In genomic region chr12:52037248-52037861, GRCh38 we compare ENCODE assay signal across 9 cellular contexts. TPM values are rescaled to one million over a fixed set of nuclear protein-coding genes. Genes with fewer than 3 reads are reported as not detected.
DNase-seq lines count a peak whose midpoint lies in the region; ATAC-seq and TF ChIP-seq lines count a peak whose summit lies in the region.
"Had no signal": no experiment of that assay in that cellular context is flagged by ENCODE, and none has a peak within 500 bp of the region (broad histone marks: within the 10 kb centered on the region; RNA-seq: fewer than 3 reads in every experiment).

No MANE protein-coding gene starts in this region.

- no peak overlapping the region for H4K91ac ChIP-seq in mesenchymal stem cell (ENCODE audit: low read length)

- H4K8ac ChIP-seq in mesenchymal stem cell (ENCODE audit: low read length) = no peak overlapping the region

- peak overlapping the region; percentile 62 for H3K4me2 ChIP-seq in Loucy (ENCODE audit: low read depth, low read length, poor library complexity, severe bottlenecking)
- H3K4me2 ChIP-seq in mesenchymal stem cell (ENCODE audit: low read length, poor library complexity, severe bottlenecking) = peak overlapping the region; percentile 92

- TF ChIP-seq CTCF in Loucy (conservative IDR thresholded peaks at IDR 0.05; ENCODE audit: low read length) (no peak), choroid plexus epithelial cell (conservative IDR thresholded peaks at IDR 0.05; ENCODE audit: low read depth, low read length) (peak; percentile 22), upper lobe of left lung (IDR thresholded peaks at IDR 0.05) (no peak)

- peaks cover 24% of the 10 kb centered on the region for H3K4me1 ChIP-seq in Loucy (ENCODE audit: insufficient read depth, low read length, poor library complexity, severe bottlenecking)
- H3K4me1 ChIP-seq in mesenchymal stem cell (ENCODE audit: control insufficient read depth, insufficient read depth, low read depth, low read length) = peaks cover 10% of the 10 kb centered on the region
- H3K4me1 ChIP-seq in upper lobe of left lung = peaks cover 26 to 58% (median 50%) of the 10 kb centered on the region in 4 donors

- H3K27ac ChIP-seq in mesenchymal stem cell (ENCODE audit: low read length, poor library complexity, severe bottlenecking) (no peak overlapping the region), upper lobe of left lung (peak overlapping the region; percentile 89 to 92 (median 90))

- H3K4me3 ChIP-seq in Loucy (ENCODE audit: low read length, poor library complexity, severe bottlenecking) (peak overlapping the region; percentile 55), choroid plexus epithelial cell (ENCODE audit: low read depth, low read length) (peak overlapping the region; percentile 60), mesenchymal stem cell (ENCODE audit: insufficient read depth in 1 of 2, low read depth in 1 of 2, low read length in 2 of 2) (peak overlapping the region; percentile 54 to 80), upper lobe of left lung (peak overlapping the region; percentile 55 to 87 (median 64))

- peak overlapping the region in 1 of 2 experiments; percentile 43 for H2BK12ac ChIP-seq in mesenchymal stem cell (ENCODE audit: low read length in 2 of 2)

- H2AFZ ChIP-seq in Loucy (ENCODE audit: low read length) (no peak overlapping the region), mesenchymal stem cell (ENCODE audit: low read depth, low read length) (peak overlapping the region; percentile 36)

- ATAC-seq in upper lobe of left lung (ENCODE audit: low FRiP score in 2 of 2) = peak in 1 of 2 donors; percentile 46
- ATAC-seq in HG03460 (IDR thresholded peaks at IDR 0.05; ENCODE audit: unreplicated experiment) = no peak

- no peaks in the 10 kb centered on the region for H4K20me1 ChIP-seq in Loucy (ENCODE audit: insufficient read depth, low read length, poor library complexity, severe bottlenecking)

- H3K4ac ChIP-seq in mesenchymal stem cell (ENCODE audit: low read depth in 1 of 2, low read length in 2 of 2) = peak overlapping the region in 1 of 2 experiments; percentile 30

- peak; percentile 51 for DNase-seq in EL
- peak; percentile 62 for DNase-seq in choroid plexus epithelial cell (ENCODE audit: low read depth)
- peak; percentile 74 for DNase-seq in mesenchymal stem cell
- peak in 1 of 2 donors; percentile 90 for DNase-seq in upper lobe of left lung
- no peak for DNase-seq in NCI-H2107 (lab: John Stamatoyannopoulos, UW)
- DNase-seq in stimulated activated naive CD4-positive, alpha-beta T cell treated with Interleukin-2 at 50 U/mL for 16 hours (lab: John Stamatoyannopoulos, UW) = no peak

- 1% methylated on average over 36 of the region's 59 CpGs for WGBS in mesenchymal stem cell
- WGBS in upper lobe of left lung, 2 donors = 3 to 4% methylated on average over 5 to 44 of the region's 59 CpGs

- no peak overlapping the region for H2BK15ac ChIP-seq in mesenchymal stem cell (ENCODE audit: low read depth, poor library complexity, severe bottlenecking)

- peak overlapping the region; percentile 40 to 72 for H3K18ac ChIP-seq in mesenchymal stem cell (ENCODE audit: low read depth in 1 of 2, low read length in 2 of 2)

- peaks cover 9% of the 10 kb centered on the region; the same call in 1 of the 2 replicates for H3F3A ChIP-seq in Loucy (ENCODE audit: low read depth)

- H2AK5ac ChIP-seq in mesenchymal stem cell (ENCODE audit: low read length, severe bottlenecking) = no peak overlapping the region

- no peak overlapping the region for H3K23ac ChIP-seq in mesenchymal stem cell (ENCODE audit: low read length in 2 of 2)

- H2BK120ac ChIP-seq in mesenchymal stem cell (ENCODE audit: low read depth, low read length) = no peak overlapping the region

- TF ChIP-seq EP300 in upper lobe of left lung (IDR thresholded peaks at IDR 0.05) = no peak

- no peaks in the 10 kb centered on the region for H3K79me2 ChIP-seq in Loucy (ENCODE audit: insufficient read depth, low read length)

- TF ChIP-seq POLR2A in upper lobe of left lung (IDR thresholded peaks at IDR 0.05) = no peak

- H3K14ac ChIP-seq in mesenchymal stem cell (ENCODE audit: low read length in 2 of 2) = no peak overlapping the region

- H3K9ac ChIP-seq in Loucy (ENCODE audit: low read depth, low read length, poor library complexity, severe bottlenecking) (no peak overlapping the region), mesenchymal stem cell (ENCODE audit: low read length) (peak overlapping the region; percentile 95)

- H3K9me3 ChIP-seq in Loucy (ENCODE audit: insufficient read depth, low read depth, low read length) (no peaks in the 10 kb centered on the region), mesenchymal stem cell (ENCODE audit: control insufficient read depth, low read length) (no peaks in the 10 kb centered on the region), upper lobe of left lung (no peaks in the 10 kb centered on the region)

- no peak overlapping the region for H2BK5ac ChIP-seq in mesenchymal stem cell (ENCODE audit: low read depth, low read length, poor library complexity, severe bottlenecking)

- H3K27me3 ChIP-seq in Loucy (ENCODE audit: insufficient read depth, low read length, poor library complexity, severe bottlenecking) = peaks cover 10% of the 10 kb centered on the region
- peaks cover 5 to 10% of the 10 kb centered on the region in 2 experiments for H3K27me3 ChIP-seq in mesenchymal stem cell (ENCODE audit: control insufficient read depth in 1 of 2, insufficient read depth in 1 of 2, low read length in 2 of 2)
- H3K27me3 ChIP-seq in upper lobe of left lung = no peaks in the 10 kb centered on the region

- no peaks in the 10 kb centered on the region for H3K36me3 ChIP-seq in Loucy (ENCODE audit: insufficient read depth, low read length)
- H3K36me3 ChIP-seq in mesenchymal stem cell (ENCODE audit: control insufficient read depth in 1 of 2, insufficient read depth in 2 of 2, low read depth in 1 of 2, low read length in 2 of 2) = no peaks in the 10 kb centered on the region
- peaks cover 0 to 8% (median 0%) of the 10 kb centered on the region in 4 donors for H3K36me3 ChIP-seq in upper lobe of left lung

- no peaks in the 10 kb centered on the region for H3K9me2 ChIP-seq in Loucy (replicated peaks; ENCODE audit: low read depth, low read length)

- no peaks in the 10 kb centered on the region for H3K79me1 ChIP-seq in mesenchymal stem cell (replicated peaks; ENCODE audit: low read length, poor library complexity, severe bottlenecking)

RNA-seq across cellular contexts. Expression of gene NR4A1, which starts 13.9 kb away (rescaled TPM):
- polyA plus RNA-seq in mesenchymal stem cell (2013, experiment 1 of 2) = 59.6 TPM
- polyA plus RNA-seq in mesenchymal stem cell (2013, experiment 2 of 2) = 43.8 TPM
- 100 to 1,000 TPM in 5 of 6 donors, 10 to 100 TPM in 1; 88.3 to 202 (median 156) TPM for total RNA-seq in upper lobe of left lung

RNA-seq across cellular contexts. Expression of gene TAMALIN, which starts 30.6 kb away (rescaled TPM):
- 17.3 TPM for polyA plus RNA-seq in mesenchymal stem cell (2013, experiment 1 of 2)
- polyA plus RNA-seq in mesenchymal stem cell (2013, experiment 2 of 2) = 17.8 TPM
- total RNA-seq in upper lobe of left lung = 100 to 1,000 TPM in 2 of 6 donors, 10 to 100 TPM in 4; 52.3 to 170 (median 73.7) TPM

RNA-seq across cellular contexts. Expression of gene ATG101, which starts 32.4 kb away (rescaled TPM):
- polyA plus RNA-seq in mesenchymal stem cell (2013, experiment 1 of 2) = 38.1 TPM
- 37.4 TPM for polyA plus RNA-seq in mesenchymal stem cell (2013, experiment 2 of 2)
- total RNA-seq in upper lobe of left lung = 10 to 100 TPM; 17.8 to 74.8 (median 35.9) TPM

RNA-seq across cellular contexts. Expression of gene SMIM41, which starts 42.1 kb away (rescaled TPM):
- 3.3 TPM for polyA plus RNA-seq in mesenchymal stem cell (2013, experiment 1 of 2)
- polyA plus RNA-seq in mesenchymal stem cell (2013, experiment 2 of 2) = 3.5 TPM
- 10 to 100 TPM in 4 of 6 donors, 1 to 10 TPM in 2; 4.7 to 25.1 (median 15.4) TPM for total RNA-seq in upper lobe of left lung
- total RNA-seq: activated CD8-positive, alpha-beta memory T cell treated with anti-CD3 and anti-CD28 coated beads for 36 hours had no signal

Comparison
In these comparisons a context has a peak if more than half of its experiments do, and no peak if none do; other contexts are left out.
1. DNase-seq: peak in EL (single experiment), choroid plexus epithelial cell (single experiment) and mesenchymal stem cell (single experiment); none in NCI-H2107 (single experiment) and stimulated activated naive CD4-positive, alpha-beta T cell treated with Interleukin-2 at 50 U/mL for 16 hours (single experiment).
2. Peak in every context shown above with its lines, with median percentiles within 50 percentile points of each other: H3K4me3 ChIP-seq.